Comparison of ENCODE assay signal across 11 cellular contexts in the genomic region with DNA sequence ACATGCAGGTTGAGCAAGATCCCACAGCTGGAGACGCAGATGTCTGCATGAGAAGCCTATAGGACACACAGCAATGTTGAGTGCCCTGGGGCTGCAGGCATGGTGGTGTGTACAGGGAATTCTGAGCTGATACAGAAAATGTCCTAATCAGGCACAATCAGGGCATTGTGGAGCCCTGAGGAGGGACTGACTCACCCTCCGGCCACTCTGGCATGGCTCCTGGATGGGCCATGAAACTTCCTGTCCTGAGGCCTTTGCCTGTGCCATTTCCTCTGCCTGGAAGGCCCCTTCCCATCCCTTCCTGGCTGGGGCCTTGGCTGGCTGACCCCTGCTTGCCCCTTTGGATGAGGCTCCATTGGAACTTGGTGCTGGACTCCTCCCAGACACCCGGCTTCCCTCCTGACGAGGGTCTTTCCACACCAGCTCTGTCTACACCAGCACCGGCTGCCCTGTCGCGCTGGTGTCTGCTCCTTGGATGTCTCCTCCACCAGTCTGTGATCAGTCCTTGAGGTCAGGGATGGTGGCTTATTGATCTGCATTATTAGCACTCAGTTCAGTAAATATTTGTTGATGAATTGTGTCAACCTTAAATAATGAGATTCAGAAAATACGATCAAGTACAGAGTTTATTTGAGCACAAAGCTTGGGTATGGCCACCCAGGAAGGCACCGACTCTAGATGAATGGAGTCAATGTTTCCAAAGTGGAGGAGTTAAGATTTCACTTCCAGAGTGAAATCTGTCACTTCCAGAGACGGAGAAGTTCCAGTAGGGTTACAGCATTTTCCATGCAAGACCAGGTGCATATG. TPM values are rescaled to one million over a fixed set of nuclear protein-coding genes. Genes with fewer than 3 reads are reported as not detected.
A peak's percentile ranks its signal among the peaks of the same experiment; 100 is the strongest.
DNase-seq lines count a peak whose midpoint lies in the region; ATAC-seq, FAIRE-seq and TF ChIP-seq lines count a peak whose summit lies in the region.
"Had no signal": no experiment of that assay in that cellular context is flagged by ENCODE, and none has a peak within 500 bp of the region (broad histone marks: within the 10 kb centered on the region; RNA-seq: fewer than 3 reads in every experiment).

No MANE protein-coding gene starts in this region.

- FAIRE-seq in HepG2 (lab: Jason Lieb, UNC) = no peak

- H3K9me3 ChIP-seq in MG63 = no peaks in the 10 kb centered on the region
- H3K9me3 ChIP-seq in HepG2 (ENCODE audit: low read length) = no peaks in the 10 kb centered on the region
- H3K9me3 ChIP-seq in upper lobe of right lung = no peaks in the 10 kb centered on the region

- no TSS peak for BruUV-seq in HepG2 (replicated peaks; lab: Mats Ljungman, UMichigan)

- TF ChIP-seq CTCF in HepG2 (CRISPR knock-in tag; IDR thresholded peaks at IDR 0.05) = no peak
- TF ChIP-seq CTCF in upper lobe of right lung (IDR thresholded peaks at IDR 0.05) = no peak
- TF ChIP-seq CTCF in omental fat pad (IDR thresholded peaks at IDR 0.05) = no peak

- H3K27ac ChIP-seq in HepG2 (ENCODE audit: extremely low read length, insufficient read depth, low read length) = no peak overlapping the region
- H3K27ac ChIP-seq in upper lobe of right lung = no peak overlapping the region

- POLR2A ChIA-PET in HepG2 (lab: Yijun Ruan, JAX) = interaction anchor here (1.6 kb wide), 1 partner anchor 17 kb away, joined by 6 read pairs; a partner anchor contains a TSS

- H3K36me3 ChIP-seq in MG63 (no peaks in the 10 kb centered on the region), HepG2 (replicated peaks in 1 of 2; ENCODE audit: control insufficient read depth in 1 of 2, insufficient read depth in 2 of 2, low read length in 2 of 2) (no peaks in the 10 kb centered on the region), upper lobe of right lung (no peaks in the 10 kb centered on the region)

- no peaks in the 10 kb centered on the region for H3K79me2 ChIP-seq in HepG2 (ENCODE audit: insufficient read depth, low read length)

- peak overlapping the region; percentile 34 for H2AFZ ChIP-seq in HepG2 (ENCODE audit: low read length)

- in situ Hi-C loops in HepG2 (cut with HindIII; ENCODE audit: extremely low pct_ligation_motif_present, low pct_unique_long_range_greater_than_20kb) = no loop called here

- TF ChIP-seq RAD21 in HepG2 (CRISPR knock-in tag; IDR thresholded peaks at IDR 0.05) = no peak

- H3K4me2 ChIP-seq in HepG2 (ENCODE audit: low read depth, low read length) = peak overlapping the region; percentile 74

- DNase-seq in MG63 = peak; percentile 86
- peak; percentile 87 for DNase-seq in dermis blood vessel endothelial cell
- DNase-seq in HepG2 (ENCODE audit: low spot score) = peak; percentile 56
- no peak for DNase-seq in upper lobe of right lung
- DNase-seq in NCI-H2227 (lab: John Stamatoyannopoulos, UW; ENCODE audit: unreplicated experiment) = no peak
- DNase-seq in NCI-H1694 treated with DMSO at 0.1 percent for 48 hours (lab: John Stamatoyannopoulos, UW) = no peak
- no peak for DNase-seq in omental fat pad (ENCODE audit: low spot score)
- DNase-seq: activated CD4-positive, alpha-beta T cell treated with anti-CD3 and anti-CD28 coated beads for 1 hour; activated naive CD8-positive, alpha-beta T cell treated with anti-CD3 and anti-CD28 coated beads for 36 hours; Karpas-422; occipital lobe had no signal

- no peak for TF ChIP-seq EP300 in HepG2 (IDR thresholded peaks at IDR 0.05; ENCODE audit: low read depth in 2 of 2, low read length in 2 of 2)
- no peak for TF ChIP-seq EP300 in HepG2 (CRISPR knock-in tag; IDR thresholded peaks at IDR 0.05; ENCODE audit: borderline replicate concordance)

- H3K9ac ChIP-seq in HepG2 (ENCODE audit: insufficient read depth, low read depth, low read length) = 0 out of 2 replicates have a peak overlapping the region, but pooled peaks have one; percentile 7

- no peaks in the 10 kb centered on the region for H3K27me3 ChIP-seq in MG63
- H3K27me3 ChIP-seq in HepG2 (ENCODE audit: control insufficient read depth in 1 of 2, insufficient read depth in 2 of 2, low read length in 2 of 2) = peaks cover 0 to 30% of the 10 kb centered on the region in 2 experiments; a peak in 4 of 5 replicates
- no peaks in the 10 kb centered on the region for H3K27me3 ChIP-seq in upper lobe of right lung

- H3K4me1 ChIP-seq in HepG2 (ENCODE audit: insufficient read depth, low read length) (peaks cover 43% of the 10 kb centered on the region), upper lobe of right lung (peaks cover 27% of the 10 kb centered on the region)

- H4K20me1 ChIP-seq in HepG2 (ENCODE audit: insufficient read depth, low read length) = no peaks in the 10 kb centered on the region

- peak; percentile 84 for ATAC-seq in HepG2
- ATAC-seq in upper lobe of right lung = peak; percentile 74
- no peak for ATAC-seq in omental fat pad (ENCODE audit: low FRiP score)

- no peak for TF ChIP-seq POLR2A in HepG2 (IDR thresholded peaks at IDR 0.05; ENCODE audit: insufficient read depth in 1 of 2, low read depth in 2 of 2, low read length in 2 of 2)

- CTCF ChIA-PET in HepG2 (lab: Yijun Ruan, JAX; ENCODE audit: low intra/inter-chr PET ratio, low total read pairs) = no interaction called here

- intact Hi-C loops in HepG2 (cut with micrococcal nuclease; ENCODE audit: unreplicated experiment) = no loop called here
- intact Hi-C loops in upper lobe of right lung (cut with DNase I) = no loop called here

- H3K4me3 ChIP-seq in MG63 (no peak overlapping the region), HepG2 (replicated peaks in 1 of 3; ENCODE audit: insufficient read depth in 1 of 3, low read depth in 2 of 3, low read length in 3 of 3) (peak overlapping the region in 1 of 3 experiments; percentile 44; a peak in 3 of 6 replicates), upper lobe of right lung (no peak overlapping the region)

- 24% methylated on average over 8 of the region's 10 CpGs for WGBS in HepG2 (ENCODE audit: low lambda C conversion rate)

TF ChIP-seq in HepG2, 621 proteins besides CTCF, POLR2A, EP300 and RAD21 (continues in another document):
- TF ChIP-seq, protein P1, sequence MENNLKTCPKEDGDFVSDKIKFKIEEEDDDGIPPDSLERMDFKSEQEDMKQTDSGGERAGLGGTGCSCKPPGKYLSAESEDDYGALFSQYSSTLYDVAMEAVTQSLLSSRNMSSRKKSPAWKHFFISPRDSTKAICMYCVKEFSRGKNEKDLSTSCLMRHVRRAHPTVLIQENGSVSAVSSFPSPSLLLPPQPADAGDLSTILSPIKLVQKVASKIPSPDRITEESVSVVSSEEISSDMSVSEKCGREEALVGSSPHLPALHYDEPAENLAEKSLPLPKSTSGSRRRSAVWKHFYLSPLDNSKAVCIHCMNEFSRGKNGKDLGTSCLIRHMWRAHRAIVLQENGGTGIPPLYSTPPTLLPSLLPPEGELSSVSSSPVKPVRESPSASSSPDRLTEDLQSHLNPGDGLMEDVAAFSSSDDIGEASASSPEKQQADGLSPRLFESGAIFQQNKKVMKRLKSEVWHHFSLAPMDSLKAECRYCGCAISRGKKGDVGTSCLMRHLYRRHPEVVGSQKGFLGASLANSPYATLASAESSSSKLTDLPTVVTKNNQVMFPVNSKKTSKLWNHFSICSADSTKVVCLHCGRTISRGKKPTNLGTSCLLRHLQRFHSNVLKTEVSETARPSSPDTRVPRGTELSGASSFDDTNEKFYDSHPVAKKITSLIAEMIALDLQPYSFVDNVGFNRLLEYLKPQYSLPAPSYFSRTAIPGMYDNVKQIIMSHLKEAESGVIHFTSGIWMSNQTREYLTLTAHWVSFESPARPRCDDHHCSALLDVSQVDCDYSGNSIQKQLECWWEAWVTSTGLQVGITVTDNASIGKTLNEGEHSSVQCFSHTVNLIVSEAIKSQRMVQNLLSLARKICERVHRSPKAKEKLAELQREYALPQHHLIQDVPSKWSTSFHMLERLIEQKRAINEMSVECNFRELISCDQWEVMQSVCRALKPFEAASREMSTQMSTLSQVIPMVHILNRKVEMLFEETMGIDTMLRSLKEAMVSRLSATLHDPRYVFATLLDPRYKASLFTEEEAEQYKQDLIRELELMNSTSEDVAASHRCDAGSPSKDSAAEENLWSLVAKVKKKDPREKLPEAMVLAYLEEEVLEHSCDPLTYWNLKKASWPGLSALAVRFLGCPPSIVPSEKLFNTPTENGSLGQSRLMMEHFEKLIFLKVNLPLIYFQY (CRISPR knock-in tag; IDR thresholded peaks at IDR 0.05; ENCODE audit: borderline replicate concordance) = no peak

RNA-seq across cellular contexts. Expression of a gene that starts 16.8 kb away (rescaled TPM):
- total RNA-seq in MG63 (2014; rRNA removed; shearing (Covaris generic); ENCODE audit: low replicate concordance) = 25.3 and 30.0 TPM in 2 replicates
- total RNA-seq in dermis blood vessel endothelial cell (48.5 and 81.3 TPM in 2 replicates), HepG2 (2016; rRNA removed; fragmentation: Illumina TruSeq; extraction: Trizol) (2.5 and 3.1 TPM in 2 replicates), upper lobe of right lung (28.7 TPM), omental fat pad (10 to 100 TPM; 24.6 to 35.5 (median 26.9) TPM)
- total RNA-seq in HepG2 (2016; cell fraction: cytosol; rRNA removed; fragmentation: Illumina TruSeq; extraction: Trizol; ENCODE audit: low read depth) = 0.91 and 1.1 TPM in 2 replicates
- 2.3 and 2.5 TPM in 2 replicates for total RNA-seq in HepG2 (2016; cell fraction: insoluble cytoplasmic fraction; rRNA removed; fragmentation: Illumina TruSeq; extraction: Trizol)
- total RNA-seq in HepG2 (2016; cell fraction: membrane; rRNA removed; fragmentation: Illumina TruSeq; extraction: Trizol) = 1.3 and 1.6 TPM in 2 replicates
- 3.2 and 3.5 TPM in 2 replicates for total RNA-seq in HepG2 (2016; cell fraction: nucleus; rRNA removed; fragmentation: Illumina TruSeq; extraction: Trizol)
- polyA plus RNA-seq in HepG2 (2011; rRNA removed) = 2.0 and 2.5 TPM in 2 replicates
- polyA plus RNA-seq in HepG2 (2011; cell fraction: cytosol; rRNA removed) = 1.4 and 1.6 TPM in 2 replicates
- 5.5 and 8.2 TPM in 2 replicates for polyA plus RNA-seq in HepG2 (2011; cell fraction: nucleus; rRNA removed)
- polyA plus RNA-seq in HepG2 (2012) = 2.8 and 2.9 TPM in 2 replicates
- polyA plus RNA-seq in HepG2 (2016; cell fraction: cytosol; fragmentation: Illumina TruSeq; extraction: Trizol; ENCODE audit: low read depth) = 0.11 and 0.15 TPM in 2 replicates
- 1.6 and 2.1 TPM in 2 replicates for polyA plus RNA-seq in HepG2 (2016; cell fraction: insoluble cytoplasmic fraction; fragmentation: Illumina TruSeq; extraction: Trizol; ENCODE audit: low read depth)
- 0.37 and 0.58 TPM in 2 replicates for polyA plus RNA-seq in HepG2 (2016; cell fraction: membrane; fragmentation: Illumina TruSeq; extraction: Trizol; ENCODE audit: low read depth)
- polyA plus RNA-seq in HepG2 (2016; cell fraction: nucleus; fragmentation: Illumina TruSeq; extraction: Trizol; ENCODE audit: insufficient read depth, low read depth) = 2.7 and 3.5 TPM in 2 replicates
- 4.5 and 14.2 TPM in 2 replicates for polyA minus RNA-seq in HepG2 (2011; rRNA and poly(A)+ RNA removed; ENCODE audit: low replicate concordance)
- polyA minus RNA-seq in HepG2 (2011; cell fraction: cytosol; rRNA and poly(A)+ RNA removed) = 2.9 and 3.2 TPM in 2 replicates
- 9.5 and 11.9 TPM in 2 replicates for polyA minus RNA-seq in HepG2 (2011; cell fraction: nucleus; rRNA and poly(A)+ RNA removed)

Comparison
In these comparisons a context has a peak if more than half of its experiments do, and no peak if none do; other contexts are left out.
1. DNase-seq: peak in MG63 (single experiment), dermis blood vessel endothelial cell (single experiment) and HepG2 (single experiment); none in upper lobe of right lung (single experiment), NCI-H2227 (single experiment), NCI-H1694 treated with DMSO at 0.1 percent for 48 hours (single experiment) and omental fat pad (single experiment).